In the genomic region with DNA sequence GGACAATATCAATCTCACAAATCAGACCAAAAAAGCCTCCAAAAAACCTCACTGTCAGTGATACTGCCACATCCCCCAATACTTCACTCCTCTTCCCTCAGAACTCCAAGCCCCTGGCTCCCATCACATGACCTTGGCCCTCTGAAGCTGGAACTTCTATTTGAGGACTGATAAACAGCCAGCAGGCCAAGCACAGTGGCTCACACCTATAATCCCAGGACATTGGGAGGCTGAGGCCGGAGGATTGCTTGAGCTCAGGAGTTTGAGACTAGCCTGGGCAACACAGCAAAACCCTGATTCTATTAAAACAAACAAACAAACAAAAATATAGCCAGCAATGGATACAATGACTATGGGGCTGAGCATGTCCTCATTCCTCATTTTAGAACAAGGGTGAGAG, we compare ENCODE assay signal across 1 cellular context.
TF ChIP-seq lines count a peak whose summit lies in the region.

No MANE protein-coding gene starts in this region.

TF ChIP-seq in HepG2, 621 proteins besides CTCF, POLR2A, EP300 and RAD21 (continued from another document):
- TF ChIP-seq, protein P1, sequence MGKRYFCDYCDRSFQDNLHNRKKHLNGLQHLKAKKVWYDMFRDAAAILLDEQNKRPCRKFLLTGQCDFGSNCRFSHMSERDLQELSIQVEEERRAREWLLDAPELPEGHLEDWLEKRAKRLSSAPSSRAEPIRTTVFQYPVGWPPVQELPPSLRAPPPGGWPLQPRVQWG (CRISPR knock-in tag; IDR thresholded peaks at IDR 0.05; ENCODE audit: borderline replicate concordance, low read depth) = no peak
- 0 out of 2 replicates have a peak, but pooled peaks have one; percentile 15 for TF ChIP-seq ZMYM4 (CRISPR knock-in tag; IDR thresholded peaks at IDR 0.05)
- 0 out of 2 replicates have a peak, but pooled peaks have one; percentile 21 for TF ChIP-seq ZNF121 (CRISPR knock-in tag; IDR thresholded peaks at IDR 0.05)
- TF ChIP-seq JUNB (CRISPR knock-in tag; IDR thresholded peaks at IDR 0.05; ENCODE audit: borderline replicate concordance) = no peak
- TF ChIP-seq TBP (CRISPR knock-in tag; IDR thresholded peaks at IDR 0.05) = no peak
TF ChIP-seq in HepG2: peak in this region for 3.
